In genomic region chr5:14809369-14810144, GRCh38 we compare ENCODE assay signal across 8 cellular contexts.
DNase-seq lines count a peak whose midpoint lies in the region; ATAC-seq and TF ChIP-seq lines count a peak whose summit lies in the region.

No MANE protein-coding gene starts in this region.

- H3K4me1 Mint-ChIP-seq in naive B cell, result peaks cover 34 to 42% (median 40%) of the 10 kb centered on the region in 3 donors

- no peaks in the 10 kb centered on the region for H3K27me3 Mint-ChIP-seq in naive B cell

- no peaks in the 10 kb centered on the region for H3K36me3 Mint-ChIP-seq in naive B cell

- H3K9me3 Mint-ChIP-seq in naive B cell, result no peaks in the 10 kb centered on the region

- peak in 4 of 56 donors; percentile 5 to 15 (median 11) for TF ChIP-seq CTCF in dorsolateral prefrontal cortex (IDR thresholded peaks at IDR 0.05 in 54 of 56, conservative IDR thresholded peaks at IDR 0.05 in 2 of 56; ENCODE audit: low read depth in 1 of 56, partially characterized antibody in 56 of 56)

- ATAC-seq in GM21717 (IDR thresholded peaks at IDR 0.05; ENCODE audit: unreplicated experiment) (peak; percentile 98), naive B cell (ENCODE audit: low read depth in 2 of 2) (peak; percentile 90 to 91)
- peak; percentile 99 for ATAC-seq in stimulated activated naive CD8-positive, alpha-beta T cell treated with anti-CD3 and anti-CD28 coated beads, Interleukin-15, Interleukin-2, amounts not matched to agents 100 U/mL and 50 U/mL, for 24 hours

- peak overlapping the region; percentile 21 to 91 (median 83) for H3K4me3 Mint-ChIP-seq in naive B cell

- H3K4me3 ChIP-seq in dorsolateral prefrontal cortex, result peak overlapping the region in 28 of 59 donors; percentile 1 to 49 (median 22)

- no peaks in the 10 kb centered on the region for H3K27me3 ChIP-seq in dorsolateral prefrontal cortex

- intact Hi-C loops in dorsolateral prefrontal cortex (cut with DNase I), result no loop called here

- peak overlapping the region in 58 of 59 donors; percentile 9 to 83 (median 68) for H3K27ac ChIP-seq in dorsolateral prefrontal cortex

- H3K27ac Mint-ChIP-seq in naive B cell, result peak overlapping the region; percentile 24 to 93 (median 85)

- DNase-seq in CMK (ENCODE audit: low read depth) (peak; percentile 20), LoVo (ENCODE audit: low spot score) (peak; percentile 46), dorsolateral prefrontal cortex (peak in 6 of 10 donors; percentile 28 to 65 (median 54)), naive B cell (peak; percentile 70), DMS 273 treated with DMSO at 0.1 percent for 48 hours (lab: John Stamatoyannopoulos, UW) (no peak)
- peak; percentile 67 for DNase-seq in activated CD4-positive, alpha-beta T cell treated with anti-CD3 and anti-CD28 coated beads, Interleukin-2, amount 50 U/mL, for 1 hour
- DNase-seq in stimulated activated naive CD8-positive, alpha-beta T cell treated with anti-CD3 and anti-CD28 coated beads, Interleukin-15, Interleukin-2, amounts not matched to agents 100 U/mL and 50 U/mL, for 24 hours, result peak; percentile 74
